Comparison of ENCODE assay signal across 1 cellular context in genomic region chr3:105970283-105970682, GRCh38.
TF ChIP-seq lines count a peak whose summit lies in the region.

No MANE protein-coding gene starts in this region.

TF ChIP-seq in SK-N-SH, 30 proteins besides CTCF, POLR2A, EP300 and RAD21 (continued from another document):
- TF ChIP-seq REST (IDR thresholded peaks at IDR 0.05; ENCODE audit: low read depth, low read length) (no peak), CHD2 (IDR thresholded peaks at IDR 0.05; ENCODE audit: low read length, partially characterized antibody) (no peak), USF2 (IDR thresholded peaks at IDR 0.05; ENCODE audit: borderline replicate concordance, low read depth, low read length) (no peak), SIN3A (IDR thresholded peaks at IDR 0.05; ENCODE audit: borderline replicate concordance, low read depth, low read length) (no peak), MXI1 (IDR thresholded peaks at IDR 0.05; ENCODE audit: low read depth, low read length) (no peak), RXRA (IDR thresholded peaks at IDR 0.05; ENCODE audit: borderline replicate concordance, low read depth) (no peak), NFIC (IDR thresholded peaks at IDR 0.05; ENCODE audit: borderline replicate concordance) (no peak), GABPA (IDR thresholded peaks at IDR 0.05; ENCODE audit: low read depth) (no peak), JUND (IDR thresholded peaks at IDR 0.05) (no peak)
